In genomic region chr3:133663569-133664313, GRCh38 we compare ENCODE assay signal across 8 cellular contexts. TPM values are rescaled to one million over a fixed set of nuclear protein-coding genes. Genes with fewer than 3 reads are reported as not detected.
DNase-seq lines count a peak whose midpoint lies in the region; ATAC-seq, FAIRE-seq and TF ChIP-seq lines count a peak whose summit lies in the region.

No MANE protein-coding gene starts in this region.

- H3K36me3 Mint-ChIP-seq in activated B cell treated with CpG ODN at 0.5 μM for 24 hours (ENCODE audit: low read depth) (peaks cover 15% of the 10 kb centered on the region), neural crest cell (ENCODE audit: low read depth) (no peaks in the 10 kb centered on the region)

- no peaks in the 10 kb centered on the region for H4K20me1 ChIP-seq in fibroblast of lung (ENCODE audit: control insufficient read depth, extremely low read depth, insufficient read depth, low read length)

- CTCF ChIA-PET in activated B cell treated with CpG ODN at 0.5 μM for 24 hours (lab: Charles Lee): interaction anchor here (0.7 to 1.0 kb wide), 3 partner anchors 90 to 937 kb away, joined by 3 to 4 read pairs (median 3); partner anchors contain the start of gene CDV3

- peak overlapping the region; percentile 15 for H3K4me2 ChIP-seq in fibroblast of lung (ENCODE audit: extremely low read depth, insufficient read depth, low read length)

- peak; percentile 51 for DNase-seq in D721Med (ENCODE audit: insufficient read length, low spot score)
- DNase-seq in NCI-H446 (lab: John Stamatoyannopoulos, UW): peak; percentile 51 to 78
- DNase-seq in activated B cell treated with CpG ODN at 0.5 μM for 24 hours: no peak
- DNase-seq in fibroblast of lung (ENCODE audit: low read depth in 2 of 2): peak; percentile 47 to 56
- DNase-seq in neural crest cell (ENCODE audit: low read depth, low spot score): peak; percentile 31
- no peak for DNase-seq in lower leg skin (ENCODE audit: low spot score in 2 of 2)

- H3K4me1 ChIP-seq in fibroblast of lung (ENCODE audit: control insufficient read depth, extremely low read depth, insufficient read depth, low read length): no peaks in the 10 kb centered on the region

- H3K4me1 Mint-ChIP-seq in activated B cell treated with CpG ODN at 0.5 μM for 24 hours: peaks cover 34% of the 10 kb centered on the region
- peaks cover 43% of the 10 kb centered on the region for H3K4me1 Mint-ChIP-seq in neural crest cell

- FAIRE-seq in D721Med (lab: Jason Lieb, UNC): no peak

- peak; percentile 60 for ATAC-seq in GM19043 (IDR thresholded peaks at IDR 0.05; ENCODE audit: low read depth, unreplicated experiment)
- ATAC-seq in HG03354 (IDR thresholded peaks at IDR 0.05; ENCODE audit: poor library complexity, severe bottlenecking, unreplicated experiment): peak; percentile 60
- peak; percentile 60 for ATAC-seq in activated B cell treated with CpG ODN at 0.5 μM for 24 hours (ENCODE audit: low read depth)

- peaks cover 30% of the 10 kb centered on the region for H3K79me2 ChIP-seq in fibroblast of lung (ENCODE audit: control insufficient read depth, insufficient read depth, low read length)

- WGBS in lower leg skin, 2 donors: 57 to 59% methylated on average over 7 of the region's 7 CpGs

- H3K4me3 ChIP-seq in fibroblast of lung (replicated peaks in 1 of 4; ENCODE audit: control extremely low read depth in 1 of 4, insufficient read depth in 1 of 4, low read depth in 3 of 4, low read length in 4 of 4): no peak overlapping the region
- H3K4me3 ChIP-seq in lower leg skin (ENCODE audit: low read depth, poor library complexity, severe bottlenecking): no peak overlapping the region

- no peak overlapping the region for H3K9ac ChIP-seq in fibroblast of lung (ENCODE audit: insufficient read depth, low read length)

- H3K9me3 Mint-ChIP-seq in activated B cell treated with CpG ODN at 0.5 μM for 24 hours: no peaks in the 10 kb centered on the region
- no peaks in the 10 kb centered on the region for H3K9me3 Mint-ChIP-seq in neural crest cell

- no peak overlapping the region for H3K27ac Mint-ChIP-seq in activated B cell treated with CpG ODN at 0.5 μM for 24 hours
- no peak overlapping the region for H3K27ac Mint-ChIP-seq in neural crest cell (ENCODE audit: unreplicated experiment)

- no peak overlapping the region for H3K27ac ChIP-seq in fibroblast of lung (ENCODE audit: insufficient read depth, low read length)

- H3K9me3 ChIP-seq in fibroblast of lung (ENCODE audit: control insufficient read depth, insufficient read depth, low read depth, low read length): no peaks in the 10 kb centered on the region

- POLR2A ChIA-PET in activated B cell treated with CpG ODN at 0.5 μM for 24 hours (lab: Charles Lee): no interaction called here

- no peak for TF ChIP-seq POLR2A in lower leg skin (IDR thresholded peaks at IDR 0.05)

- H3K4me3 Mint-ChIP-seq in activated B cell treated with CpG ODN at 0.5 μM for 24 hours: peak overlapping the region; percentile 36
- H3K4me3 Mint-ChIP-seq in neural crest cell: peak overlapping the region; percentile 98

- H3K27me3 Mint-ChIP-seq in activated B cell treated with CpG ODN at 0.5 μM for 24 hours (no peaks in the 10 kb centered on the region), neural crest cell (ENCODE audit: low read depth) (no peaks in the 10 kb centered on the region)

- no peaks in the 10 kb centered on the region for H3K27me3 ChIP-seq in fibroblast of lung (ENCODE audit: control insufficient read depth, insufficient read depth, low read length)

- no peak overlapping the region for H2AFZ ChIP-seq in fibroblast of lung (ENCODE audit: low read length)

- intact Hi-C loops in activated B cell treated with CpG ODN at 0.5 μM for 24 hours (cut with micrococcal nuclease): loop anchor here (1.0 to 5.0 kb wide), 7 partner anchors 43 to 1246 kb away; partner anchors contain the start of genes ACAD11, CEP63 and DNAJC13
- intact Hi-C loops in lower leg skin (cut with DNase I; ENCODE audit: low total_unique reads): no loop called here

- H3K36me3 ChIP-seq in fibroblast of lung (ENCODE audit: control insufficient read depth, insufficient read depth, low read length): no peaks in the 10 kb centered on the region

- TF ChIP-seq CTCF in D721Med (IDR thresholded peaks at IDR 0.05; ENCODE audit: insufficient read depth, missing control alignments) (peak; percentile 59), activated B cell treated with CpG ODN at 0.5 μM for 24 hours (IDR thresholded peaks at IDR 0.05) (no peak), fibroblast of lung (conservative IDR thresholded peaks at IDR 0.05 in 1 of 2, IDR thresholded peaks at IDR 0.05 in 1 of 2; ENCODE audit: low read depth in 1 of 2, low read length in 2 of 2) (peak; percentile 55 to 64), neural crest cell (conservative IDR thresholded peaks at IDR 0.05) (peak; percentile 76), lower leg skin (IDR thresholded peaks at IDR 0.05) (no peak)

RNA-seq across cellular contexts. Expression of gene TOPBP1, which starts 2.0 kb away (rescaled TPM):
- total RNA-seq in activated B cell treated with CpG ODN at 0.5 μM for 24 hours: 45.8 and 49.9 TPM in 2 replicates
- total RNA-seq in fibroblast of lung: 15.2 and 16.2 TPM in 2 replicates
- polyA plus RNA-seq in fibroblast of lung: 20.8 and 30.6 TPM in 2 replicates
- polyA plus RNA-seq in fibroblast of lung (2012): 11.6 and 18.8 TPM in 2 replicates
- 3.9 and 4.6 TPM in 2 replicates for polyA minus RNA-seq in fibroblast of lung (ENCODE audit: low replicate concordance)
- 56.0 and 58.8 TPM in 2 replicates for total RNA-seq in neural crest cell
- 10 to 100 TPM; 17.8 to 26.2 (median 20.7) TPM for total RNA-seq in lower leg skin

Comparison
In these comparisons a context has a peak if more than half of its experiments do, and no peak if none do; other contexts are left out.
1. DNase-seq: peak in D721Med (single experiment), NCI-H446 (2 of 2), fibroblast of lung (2 of 2) and neural crest cell (single experiment); none in activated B cell treated with CpG ODN at 0.5 μM for 24 hours (single experiment) and lower leg skin (0 of 2).
2. CTCF ChIP-seq: peak in D721Med (single experiment), fibroblast of lung (2 of 2) and neural crest cell (single experiment); none in activated B cell treated with CpG ODN at 0.5 μM for 24 hours (single experiment) and lower leg skin (0 of 3).
3. Peak in every context shown above with its lines, with median percentiles within 50 percentile points of each other: ATAC-seq.